13 cellular contexts compared by ENCODE assay signal in genomic region chr11:71540521-71541304, GRCh38. TPM values are rescaled to one million over a fixed set of nuclear protein-coding genes. Genes with fewer than 3 reads are reported as not detected.
"Had no signal": no experiment of that assay in that cellular context is flagged by ENCODE, and none has a peak within 500 bp of the region (broad histone marks: within the 10 kb centered on the region; RNA-seq: fewer than 3 reads in every experiment).

No MANE protein-coding gene starts in this region.

RNA-seq across cellular contexts. Expression of gene KRTAP5-8, which starts 2.9 kb away (rescaled TPM):
- total RNA-seq: activated naive CD8-positive, alpha-beta T cell treated with anti-CD3 and anti-CD28 coated beads for 36 hours; astrocyte; dermis blood vessel endothelial cell; fibroblast of lung; heart right ventricle; natural killer cell treated with Interleukin-12 subunit alpha and Interleukin-12 subunit beta and Interleukin-15 and Interleukin-18, amount 100 ng/mL, for 72 hours; ovary; vagina had no signal
- polyA plus RNA-seq: fibroblast of lung, heart right ventricle, keratinocyte, ovary had no signal

RNA-seq across cellular contexts. Expression of gene KRTAP5-9, which starts 7.5 kb away (rescaled TPM):
- total RNA-seq: activated naive CD8-positive, alpha-beta T cell treated with anti-CD3 and anti-CD28 coated beads for 36 hours; astrocyte; dermis blood vessel endothelial cell; fibroblast of lung; heart right ventricle; natural killer cell treated with Interleukin-12 subunit alpha and Interleukin-12 subunit beta and Interleukin-15 and Interleukin-18, amount 100 ng/mL, for 72 hours; thoracic aorta; vagina had no signal
- polyA plus RNA-seq: fibroblast of lung, heart right ventricle had no signal

RNA-seq across cellular contexts. Expression of gene KRTAP5-7, which starts 13.6 kb away (rescaled TPM):
- total RNA-seq: activated naive CD8-positive, alpha-beta T cell treated with anti-CD3 and anti-CD28 coated beads for 36 hours; astrocyte; dermis blood vessel endothelial cell; thoracic aorta; vagina had no signal
- polyA plus RNA-seq: fibroblast of lung, keratinocyte, ovary had no signal

RNA-seq across cellular contexts. Expression of gene KRTAP5-10, which starts 24.6 kb away (rescaled TPM):
- total RNA-seq: activated naive CD8-positive, alpha-beta T cell treated with anti-CD3 and anti-CD28 coated beads for 36 hours; astrocyte; dermis blood vessel endothelial cell; fibroblast of lung; heart right ventricle; natural killer cell treated with Interleukin-12 subunit alpha and Interleukin-12 subunit beta and Interleukin-15 and Interleukin-18, amount 100 ng/mL, for 72 hours; prostate gland; thoracic aorta; vagina had no signal
- polyA plus RNA-seq: fibroblast of lung, heart right ventricle, keratinocyte, ovary had no signal

RNA-seq across cellular contexts. Expression of gene KRTAP5-11, which starts 42.0 kb away (rescaled TPM):
- total RNA-seq: activated B cell treated with CpG ODN at 0.5 μM for 24 hours; activated naive CD8-positive, alpha-beta T cell treated with anti-CD3 and anti-CD28 coated beads for 36 hours; astrocyte; dermis blood vessel endothelial cell; fibroblast of lung; heart right ventricle; left colon; natural killer cell treated with Interleukin-12 subunit alpha and Interleukin-12 subunit beta and Interleukin-15 and Interleukin-18, amount 100 ng/mL, for 72 hours; ovary; prostate gland; thoracic aorta; vagina had no signal
- polyA plus RNA-seq: fibroblast of lung, heart right ventricle, keratinocyte, ovary had no signal
